Comparison of ENCODE assay signal across 33 cellular contexts in the genomic region with DNA sequence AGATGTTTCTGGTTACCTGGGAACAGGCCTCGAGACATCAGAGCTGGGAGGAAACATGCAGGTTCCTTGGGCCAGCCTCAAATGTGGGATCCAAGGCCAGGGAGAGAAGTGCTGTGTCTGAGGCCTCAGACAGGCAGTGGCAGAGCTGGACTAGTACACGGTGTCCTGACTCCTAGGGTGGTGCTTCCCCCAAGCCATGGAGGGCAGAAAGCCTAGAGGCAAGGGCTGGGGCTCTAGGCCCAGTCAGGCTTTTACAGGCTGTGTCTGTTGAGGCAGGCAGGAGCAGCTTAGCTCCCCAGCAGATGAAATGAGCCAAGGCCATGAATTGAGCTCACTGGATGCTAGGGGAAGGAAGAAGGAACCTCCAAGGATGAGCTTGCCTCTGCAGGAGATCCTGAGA. TPM values are rescaled to one million over a fixed set of nuclear protein-coding genes. Genes with fewer than 3 reads are reported as not detected.
A peak's percentile ranks its signal among the peaks of the same experiment; 100 is the strongest.
DNase-seq lines count a peak whose midpoint lies in the region; ATAC-seq, FAIRE-seq and TF ChIP-seq lines count a peak whose summit lies in the region.
"Had no signal": no experiment of that assay in that cellular context is flagged by ENCODE, and none has a peak within 500 bp of the region (broad histone marks: within the 10 kb centered on the region; RNA-seq: fewer than 3 reads in every experiment).

No MANE protein-coding gene starts in this region.

- no peak overlapping the region for H4K5ac ChIP-seq in H1 (ENCODE audit: insufficient read length, low read depth, low read length)

- peaks cover 66% of the 10 kb centered on the region for H3K36me3 Mint-ChIP-seq in osteocyte (ENCODE audit: unreplicated experiment)
- H3K36me3 Mint-ChIP-seq in type B pancreatic cell = no peaks in the 10 kb centered on the region
- H3K36me3 Mint-ChIP-seq: activated naive CD4-positive, alpha-beta T cell treated with anti-CD3 and anti-CD28 coated beads, Interleukin-2, amount 50 U/mL, for 24 hours; brain had no signal

- no peaks in the 10 kb centered on the region for H3K79me1 ChIP-seq in H1 (ENCODE audit: low read depth, low read length)

- H3K4me1 Mint-ChIP-seq in osteocyte (ENCODE audit: unreplicated experiment) (peaks cover 65% of the 10 kb centered on the region), type B pancreatic cell (ENCODE audit: unreplicated experiment) (peaks cover 5% of the 10 kb centered on the region)

- H2BK20ac ChIP-seq in H1 (ENCODE audit: low read length) = no peak overlapping the region

- no peak overlapping the region for H3K14ac ChIP-seq in H1 (ENCODE audit: insufficient read length)

- WGBS in H1 (ENCODE audit: extremely low coverage in 1 of 2, insufficient coverage in 1 of 2, insufficient read length in 1 of 2, insufficient replicate concordance in 2 of 2, low coverage in 1 of 2, low lambda C conversion rate in 2 of 2, missing lambda C conversion rate in 1 of 2), 2 experiments = 100% methylated on average over 2 of the region's 2 CpGs; no CpG with 5 or more reads in 1 of the 2 experiments

- H4K91ac ChIP-seq in H1 (replicated peaks; ENCODE audit: insufficient read length, low read length) = no peak overlapping the region

- H3K23me2 ChIP-seq in H1 (ENCODE audit: low read depth, low read length) = no peaks in the 10 kb centered on the region

- H3K9me3 Mint-ChIP-seq in osteocyte (ENCODE audit: unreplicated experiment) (no peaks in the 10 kb centered on the region), type B pancreatic cell (no peaks in the 10 kb centered on the region)
- H3K9me3 Mint-ChIP-seq: activated CD4-positive, alpha-beta T cell treated with anti-CD3 and anti-CD28 coated beads, Interleukin-2, amount 10 ng/mL, durations not matched to agents 7 days and 5 days; activated naive CD4-positive, alpha-beta T cell treated with anti-CD3 and anti-CD28 coated beads, Interleukin-2, amount 50 U/mL, for 24 hours; activated T-helper 17 cell treated with anti-CD3 and anti-CD28 coated beads, Interleukin-2, amount 50 U/mL, for 72 hours; nephron progenitor cell had no signal

- FAIRE-seq in H1 (lab: Jason Lieb, UNC) = no peak
- FAIRE-seq: endothelial cell of umbilical vein had no signal

- H3K27me3 Mint-ChIP-seq in osteocyte (ENCODE audit: unreplicated experiment) (no peaks in the 10 kb centered on the region), type B pancreatic cell (peaks cover 2% of the 10 kb centered on the region)
- H3K27me3 Mint-ChIP-seq: activated CD4-positive, alpha-beta T cell treated with anti-CD3 and anti-CD28 coated beads, Interleukin-2, amount 10 ng/mL, durations not matched to agents 7 days and 5 days; activated T-helper 17 cell treated with anti-CD3 and anti-CD28 coated beads, Interleukin-2, amount 50 U/mL, for 72 hours had no signal

- H3K4ac ChIP-seq in H1 (replicated peaks; ENCODE audit: insufficient read length, low read depth, low read length) = no peak overlapping the region

- 0 out of 2 replicates have a peak overlapping the region, but pooled peaks have one; percentile 34 for H2AFZ ChIP-seq in H1 (ENCODE audit: low read length)
- H2AFZ ChIP-seq: hepatocyte had no signal

- H3K79me2 ChIP-seq in H1 (ENCODE audit: control insufficient read depth in 1 of 2, insufficient read depth in 2 of 2, low read length in 2 of 2) = no peaks in the 10 kb centered on the region
- H3K79me2 ChIP-seq: hepatocyte had no signal

- H3K18ac ChIP-seq in H1 (ENCODE audit: extremely low read depth, low read length) = no peak overlapping the region

- no peaks in the 10 kb centered on the region for H3K27me3 ChIP-seq in H1 (replicated peaks in 1 of 4; ENCODE audit: control insufficient read depth in 3 of 4, extremely low read depth in 1 of 4, insufficient read depth in 3 of 4, low read length in 3 of 4)
- H3K27me3 ChIP-seq: dorsolateral prefrontal cortex, gastroesophageal sphincter, hepatocyte, spleen, upper lobe of left lung had no signal

- H2BK5ac ChIP-seq in H1 (ENCODE audit: low read depth, low read length) = no peak overlapping the region

- H3K27ac Mint-ChIP-seq in osteocyte (ENCODE audit: unreplicated experiment) (peak overlapping the region; percentile 74), type B pancreatic cell (no peak overlapping the region)
- H3K27ac Mint-ChIP-seq: activated CD4-positive, alpha-beta T cell treated with anti-CD3 and anti-CD28 coated beads, Interleukin-2, amount 10 ng/mL, durations not matched to agents 7 days and 5 days; activated naive CD4-positive, alpha-beta T cell treated with anti-CD3 and anti-CD28 coated beads, Interleukin-2, amount 50 U/mL, for 24 hours; activated T-helper 17 cell treated with anti-CD3 and anti-CD28 coated beads, Interleukin-2, amount 50 U/mL, for 72 hours; nephron progenitor cell had no signal

- H3K9me3 ChIP-seq in H1 (ENCODE audit: insufficient read depth in 2 of 2, low read depth in 1 of 2, low read length in 1 of 2) = no peaks in the 10 kb centered on the region
- H3K9me3 ChIP-seq: gastroesophageal sphincter, spleen, upper lobe of left lung had no signal

- TF ChIP-seq RAD21 in H1 (IDR thresholded peaks at IDR 0.05 in 1 of 2, conservative IDR thresholded peaks at IDR 0.05 in 1 of 2; ENCODE audit: low read depth in 2 of 2, low read length in 2 of 2) = no peak

- no peak for TF ChIP-seq POLR2A in H1 (IDR thresholded peaks at IDR 0.05; ENCODE audit: control extremely low read depth in 1 of 2, low read depth in 2 of 2, low read length in 2 of 2)

- 0 out of 2 replicates have a peak overlapping the region, but pooled peaks have one; percentile 92 for H2BK15ac ChIP-seq in H1 (ENCODE audit: low read length)

- DNase-seq in activated CD8-positive, alpha-beta memory T cell treated with anti-CD3 and anti-CD28 coated beads for 24 hours = peak; percentile 43
- no peak for DNase-seq in activated CD8-positive, alpha-beta memory T cell treated with anti-CD3 and anti-CD28 coated beads, Interleukin-2, amount 50 U/mL, for 4 hours
- DNase-seq in H1 (ENCODE audit: low read depth in 1 of 2, low spot score in 2 of 2) (peak in 1 of 2 experiments; percentile 39), osteocyte (ENCODE audit: extremely low spot score, unreplicated experiment) (peak; percentile 63), type B pancreatic cell (ENCODE audit: extremely low spot score, unreplicated experiment) (peak; percentile 48), epidermal melanocyte (ENCODE audit: insufficient read length, low spot score) (no peak)
- DNase-seq: 8988T; activated CD4-positive, alpha-beta T cell treated with anti-CD3 and anti-CD28 coated beads, Interleukin-2, amount 10 ng/mL, durations not matched to agents 7 days and 5 days; amniotic stem cell; C1 segment of cervical spinal cord; cerebellar nuclear complex; DMS153; Kasumi-1; NCI-H2107; NCI-H748 treated with DMSO at 0.1 percent for 48 hours; nephron progenitor cell; SIG-M5; spleen; stimulated activated CD4-positive, alpha-beta T cell treated with anti-CD3 and anti-CD28 coated beads, Interleukin-2, amount 100 ng/mL, for 24 hours; upper lobe of left lung had no signal

- ATAC-seq in GM19035 (IDR thresholded peaks at IDR 0.05; ENCODE audit: unreplicated experiment) = no peak
- ATAC-seq in HG02885 (IDR thresholded peaks at IDR 0.05; ENCODE audit: poor library complexity, unreplicated experiment) = no peak
- ATAC-seq: activated T-helper 17 cell treated with anti-CD3 and anti-CD28 coated beads, Interleukin-2, amount 50 U/mL, for 72 hours; gastroesophageal sphincter; HCT116; Panc1; right cardiac atrium had no signal

- no peak overlapping the region for H3K9ac ChIP-seq in H1 (replicated peaks in 1 of 4; ENCODE audit: extremely low read depth in 1 of 4, low read depth in 3 of 4, low read length in 3 of 4)

- no peak overlapping the region for H2BK120ac ChIP-seq in H1 (replicated peaks; ENCODE audit: low read depth, low read length)

- POLR2A ChIA-PET in H1 (lab: Charles Lee; ENCODE audit: partially characterized antibody) = no interaction called here

- H2AK5ac ChIP-seq in H1 (ENCODE audit: low read depth, low read length) = no peak overlapping the region

- H3K4me3 Mint-ChIP-seq in osteocyte (ENCODE audit: unreplicated experiment) (no peak overlapping the region), type B pancreatic cell (no peak overlapping the region)
- H3K4me3 Mint-ChIP-seq: activated CD4-positive, alpha-beta T cell treated with anti-CD3 and anti-CD28 coated beads, Interleukin-2, amount 10 ng/mL, durations not matched to agents 7 days and 5 days; activated naive CD4-positive, alpha-beta T cell treated with anti-CD3 and anti-CD28 coated beads, Interleukin-2, amount 50 U/mL, for 24 hours; activated T-helper 17 cell treated with anti-CD3 and anti-CD28 coated beads, Interleukin-2, amount 50 U/mL, for 72 hours; brain; nephron progenitor cell had no signal

- no peaks in the 10 kb centered on the region for H3K4me1 ChIP-seq in H1 (replicated peaks in 1 of 4; ENCODE audit: control insufficient read depth in 3 of 4, insufficient read depth in 4 of 4, low read length in 3 of 4)
- H3K4me1 ChIP-seq: gastroesophageal sphincter, upper lobe of left lung had no signal

- no peak overlapping the region for H3K56ac ChIP-seq in H1 (replicated peaks; ENCODE audit: insufficient read length, low read depth, low read length)

- no peak for TF ChIP-seq CTCF in H1 (IDR thresholded peaks at IDR 0.05; ENCODE audit: control extremely low read depth in 1 of 3, insufficient read depth in 1 of 3, low read depth in 1 of 3, low read length in 3 of 3)
- TF ChIP-seq CTCF in osteocyte (IDR thresholded peaks at IDR 0.05) = no peak
- TF ChIP-seq CTCF in type B pancreatic cell (conservative IDR thresholded peaks at IDR 0.05) = no peak

- no peak overlapping the region for H2BK12ac ChIP-seq in H1 (ENCODE audit: low read depth, low read length)

- no peak for TF ChIP-seq EP300 in H1 (IDR thresholded peaks at IDR 0.05; ENCODE audit: borderline replicate concordance in 1 of 2, low read depth in 2 of 2, low read length in 2 of 2)

- CTCF ChIA-PET in H1 (lab: Charles Lee; ENCODE audit: partially characterized antibody) = interaction anchor here (1.0 to 3.8 kb wide), 12 partner anchors 8 to 120 kb away, joined by 3 to 24 read pairs (median 4); no protein-coding TSS in a partner anchor

- H3K27ac ChIP-seq in H1 (ENCODE audit: low read depth, low read length) = no peak overlapping the region
- H3K27ac ChIP-seq: dorsolateral prefrontal cortex, gastroesophageal sphincter, hepatocyte, spleen, upper lobe of left lung, VCaP had no signal

- H4K20me1 ChIP-seq in H1 (replicated peaks in 1 of 2; ENCODE audit: control insufficient read depth in 1 of 2, insufficient read depth in 2 of 2, low read length in 2 of 2) = no peaks in the 10 kb centered on the region

- H4K8ac ChIP-seq in H1 (ENCODE audit: extremely low read depth, insufficient read depth, low read length) = no peak overlapping the region

- H3K4me2 ChIP-seq in H1 (ENCODE audit: insufficient read depth in 1 of 2, low read depth in 2 of 2, low read length in 2 of 2) = no peak overlapping the region
- H3K4me2 ChIP-seq: hepatocyte had no signal

- no peak overlapping the region for H3K4me3 ChIP-seq in H1 (ENCODE audit: extremely low read depth in 1 of 4, insufficient read depth in 2 of 4, low read depth in 3 of 4, low read length in 4 of 4)
- H3K4me3 ChIP-seq: dorsolateral prefrontal cortex, gastroesophageal sphincter, hepatocyte, spleen, upper lobe of left lung had no signal

- H3K23ac ChIP-seq in H1 (ENCODE audit: insufficient read length) = no peak overlapping the region

- H3K36me3 ChIP-seq in H1 (ENCODE audit: control insufficient read depth in 2 of 4, insufficient read depth in 4 of 4, low read length in 3 of 4) = no peaks in the 10 kb centered on the region
- H3K36me3 ChIP-seq: gastroesophageal sphincter, spleen, upper lobe of left lung had no signal

RNA-seq across cellular contexts. Expression of gene ITGA11, which starts 57.6 kb away (rescaled TPM):
- total RNA-seq in H1 (2021; fragmentation: NEBNext Ultra II Directional; extraction: Animal tissue kit (Norgen Biotek cat#: 25700)) = 0.06 TPM in 1 of 2 replicates, not detected in the other
- 0.05 and 0.06 TPM in 2 replicates for polyA plus RNA-seq in H1 (2011; rRNA removed)
- polyA plus RNA-seq in H1 (2011; cell fraction: cytosol; rRNA removed) = 0.12 TPM
- polyA plus RNA-seq in H1 (2011; cell fraction: nucleus; rRNA removed) = 0.30 TPM
- polyA plus RNA-seq in H1 (2012, experiment 1 of 2) = 0.10 to 0.42 TPM (median 0.29 TPM) in 4 replicates
- 0.08 TPM for polyA plus RNA-seq in H1 (2012, experiment 2 of 2)
- polyA plus RNA-seq in H1 (2013, experiment 1 of 2) = 0.16 TPM
- 0.06 TPM for polyA plus RNA-seq in H1 (2013, experiment 2 of 2)
- polyA minus RNA-seq in H1 (2011; rRNA and poly(A)+ RNA removed) = 0.03 and 0.12 TPM in 2 replicates
- not detected for polyA minus RNA-seq in H1 (2011; cell fraction: cytosol; rRNA and poly(A)+ RNA removed)
- 0.90 TPM for polyA minus RNA-seq in H1 (2011; cell fraction: nucleus; rRNA and poly(A)+ RNA removed)
- 1,149 and 1,161 TPM in 2 replicates for total RNA-seq in osteocyte
- 0.26 and 0.92 TPM in 2 replicates for total RNA-seq in type B pancreatic cell (ENCODE audit: low replicate concordance)

Comparison
In these comparisons a context has a peak if more than half of its experiments do, and no peak if none do; other contexts are left out.
1. DNase-seq: peak in activated CD8-positive, alpha-beta memory T cell treated with anti-CD3 and anti-CD28 coated beads for 24 hours (single experiment), osteocyte (single experiment) and type B pancreatic cell (single experiment); none in activated CD8-positive, alpha-beta memory T cell treated with anti-CD3 and anti-CD28 coated beads, Interleukin-2, amount 50 U/mL, for 4 hours (single experiment) and epidermal melanocyte (single experiment).
2. RNA of gene ITGA11, which starts 57.6 kb away (total RNA-seq): 1,149 to 1,161 TPM in osteocyte; 0.26 to 0.92 TPM in type B pancreatic cell and 0.06 TPM in H1; every median in the first group is over 100 times any median in the second.